Comparison of ENCODE assay signal across 9 cellular contexts in genomic region chr9:107285292-107285691, GRCh38. TPM values are rescaled to one million over a fixed set of nuclear protein-coding genes. Genes with fewer than 3 reads are reported as not detected.
DNase-seq lines count a peak whose midpoint lies in the region; ATAC-seq and TF ChIP-seq lines count a peak whose summit lies in the region.
"Had no signal": no experiment of that assay in that cellular context is flagged by ENCODE, and none has a peak within 500 bp of the region (broad histone marks: within the 10 kb centered on the region; RNA-seq: fewer than 3 reads in every experiment).

No MANE protein-coding gene starts in this region.

- H3K4me3 Mint-ChIP-seq in CD4-positive, CD25-positive, alpha-beta regulatory T cell: peak overlapping the region; percentile 95 to 99 (median 98)
- peak overlapping the region; percentile 98 for H3K4me3 Mint-ChIP-seq in neural crest cell

- 30 to 36% methylated on average over 6 of the region's 6 CpGs for whole genome bisulfite sequencing in ectodermal cell, 2 experiments

- H3K4me3 ChIP-seq in CD4-positive, CD25-positive, alpha-beta regulatory T cell (ENCODE audit: low read depth, low read length): peak overlapping the region; percentile 95
- peak overlapping the region; percentile 94 for H3K4me3 ChIP-seq in NB4 (ENCODE audit: low read depth, low read length)
- peak overlapping the region; percentile 93 for H3K4me3 ChIP-seq in ectodermal cell (ENCODE audit: insufficient read depth, low read depth, low read length)

- no peak for DNase-seq in CD4-positive, CD25-positive, alpha-beta regulatory T cell
- no peak for DNase-seq in NB4 (ENCODE audit: low read depth)
- no peak for DNase-seq in neural crest cell (ENCODE audit: low read depth, low spot score)
- no peak for DNase-seq in H4 (ENCODE audit: low spot score)
- DNase-seq: NCI-H446 had no signal

- H3K4me1 ChIP-seq in CD4-positive, CD25-positive, alpha-beta regulatory T cell (ENCODE audit: control insufficient read depth, insufficient read depth, low read length, poor library complexity, severe bottlenecking): peaks cover 55% of the 10 kb centered on the region
- peaks cover 5% of the 10 kb centered on the region for H3K4me1 ChIP-seq in ectodermal cell (ENCODE audit: control insufficient read depth, insufficient read depth, low read length)

- ATAC-seq in CD4-positive, CD25-positive, alpha-beta regulatory T cell (ENCODE audit: low read depth in 2 of 2): no peak
- ATAC-seq in GM21423 (IDR thresholded peaks at IDR 0.05; ENCODE audit: unreplicated experiment) (no peak), HG02970 (IDR thresholded peaks at IDR 0.05; ENCODE audit: low FRiP score, unreplicated experiment) (no peak), HG02938 (IDR thresholded peaks at IDR 0.05; ENCODE audit: unreplicated experiment) (no peak)

- H3K36me3 ChIP-seq in CD4-positive, CD25-positive, alpha-beta regulatory T cell (ENCODE audit: control insufficient read depth, insufficient read depth, low read length): no peaks in the 10 kb centered on the region
- no peaks in the 10 kb centered on the region for H3K36me3 ChIP-seq in ectodermal cell (ENCODE audit: control insufficient read depth, insufficient read depth, low read length)

- TF ChIP-seq CTCF in NB4 (IDR thresholded peaks at IDR 0.05; ENCODE audit: low read depth, low read length) (no peak), neural crest cell (conservative IDR thresholded peaks at IDR 0.05) (no peak)

- H3K9me3 Mint-ChIP-seq in CD4-positive, CD25-positive, alpha-beta regulatory T cell: peaks cover 0 to 1% (median 0%) of the 10 kb centered on the region in 7 donors
- H3K9me3 Mint-ChIP-seq in neural crest cell: no peaks in the 10 kb centered on the region

- H3K9me3 ChIP-seq in CD4-positive, CD25-positive, alpha-beta regulatory T cell (ENCODE audit: control insufficient read depth in 2 of 2, low read length in 2 of 2): no peaks in the 10 kb centered on the region
- no peaks in the 10 kb centered on the region for H3K9me3 ChIP-seq in ectodermal cell (ENCODE audit: control insufficient read depth, low read length)

- H3K27me3 Mint-ChIP-seq in CD4-positive, CD25-positive, alpha-beta regulatory T cell: peaks cover 5% of the 10 kb centered on the region
- H3K27me3 Mint-ChIP-seq in neural crest cell (ENCODE audit: low read depth): no peaks in the 10 kb centered on the region

- H3K27ac ChIP-seq in CD4-positive, CD25-positive, alpha-beta regulatory T cell (ENCODE audit: insufficient read depth, low read length, poor library complexity, severe bottlenecking): no peak overlapping the region
- no peak overlapping the region for H3K27ac ChIP-seq in ectodermal cell (ENCODE audit: insufficient read depth, low read depth, low read length, poor library complexity, severe bottlenecking)

- H3K36me3 Mint-ChIP-seq in CD4-positive, CD25-positive, alpha-beta regulatory T cell: no peaks in the 10 kb centered on the region
- H3K36me3 Mint-ChIP-seq in neural crest cell (ENCODE audit: low read depth): peaks cover 2% of the 10 kb centered on the region

- no peak for TF ChIP-seq POLR2A in NB4 (IDR thresholded peaks at IDR 0.05; ENCODE audit: extremely low read depth, insufficient read length)

- peak overlapping the region; percentile 48 to 94 (median 93) for H3K27ac Mint-ChIP-seq in CD4-positive, CD25-positive, alpha-beta regulatory T cell
- peak overlapping the region; percentile 54 for H3K27ac Mint-ChIP-seq in neural crest cell (ENCODE audit: unreplicated experiment)

- no peaks in the 10 kb centered on the region for H3K27me3 ChIP-seq in CD4-positive, CD25-positive, alpha-beta regulatory T cell (ENCODE audit: control insufficient read depth, insufficient read depth, low read length)
- no peaks in the 10 kb centered on the region for H3K27me3 ChIP-seq in ectodermal cell (ENCODE audit: control insufficient read depth, insufficient read depth, low read length, poor library complexity, severe bottlenecking)

- peaks cover 26 to 78% (median 61%) of the 10 kb centered on the region in 4 donors for H3K4me1 Mint-ChIP-seq in CD4-positive, CD25-positive, alpha-beta regulatory T cell
- peaks cover 48% of the 10 kb centered on the region for H3K4me1 Mint-ChIP-seq in neural crest cell

RNA-seq across cellular contexts. Expression of gene RAD23B, which starts 2.2 kb away (rescaled TPM):
- total RNA-seq in CD4-positive, CD25-positive, alpha-beta regulatory T cell: 65.4 TPM
- polyA plus RNA-seq in CD4-positive, CD25-positive, alpha-beta regulatory T cell: 10 to 100 TPM in 3 of 4 donors, 1 to 10 TPM in 1; 8.9 to 25.2 (median 15.1) TPM
- polyA plus RNA-seq in ectodermal cell (2013, experiment 1 of 4): 187 TPM
- 180 TPM for polyA plus RNA-seq in ectodermal cell (2013, experiment 2 of 4)
- 151 TPM for polyA plus RNA-seq in ectodermal cell (2013, experiment 3 of 4)
- 171 TPM for polyA plus RNA-seq in ectodermal cell (2013, experiment 4 of 4)
- 141 and 151 TPM in 2 replicates for total RNA-seq in neural crest cell
- 106 and 108 TPM in 2 replicates for total RNA-seq in H4 (2014; rRNA removed; shearing (Covaris generic))
